Comparison of ENCODE assay signal across 20 cellular contexts in the genomic region with DNA sequence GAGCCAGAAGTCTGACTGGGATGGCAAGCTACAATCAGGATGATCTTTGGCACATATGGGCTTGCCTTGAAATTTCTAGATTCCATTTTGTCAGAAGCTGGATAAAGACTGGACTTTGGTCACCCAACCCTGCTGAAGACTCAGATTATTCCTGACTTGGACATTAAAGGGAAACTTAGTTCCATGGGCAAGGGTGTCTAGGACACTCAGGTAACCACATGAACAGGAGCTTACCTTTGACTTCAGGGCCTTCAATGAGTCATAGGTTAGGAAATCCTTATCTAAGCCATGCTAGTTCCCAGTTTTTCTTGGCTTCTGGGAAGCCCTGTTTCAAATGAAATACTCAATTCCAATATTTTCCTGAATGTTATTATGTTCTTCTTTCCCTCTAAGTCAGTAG.
"Had no signal": no experiment of that assay in that cellular context is flagged by ENCODE, and none has a peak within 500 bp of the region (broad histone marks: within the 10 kb centered on the region; RNA-seq: fewer than 3 reads in every experiment).

No MANE protein-coding gene starts in this region.

- H3K27me3 ChIP-seq: sigmoid colon, upper lobe of right lung had no signal

- H3K27ac ChIP-seq: sigmoid colon, upper lobe of right lung had no signal

- H3K4me3 ChIP-seq: sigmoid colon, upper lobe of right lung had no signal

- H3K36me3 ChIP-seq: sigmoid colon, upper lobe of right lung had no signal

- H3K27me3 Mint-ChIP-seq: activated B cell treated with CpG ODN at 0.5 μM for 24 hours, memory B cell, naive B cell had no signal

- H3K27ac Mint-ChIP-seq: activated B cell treated with CpG ODN at 0.5 μM for 24 hours; activated CD4-positive, alpha-beta memory T cell treated with anti-CD3 and anti-CD28 coated beads for 36 hours; activated naive CD8-positive, alpha-beta T cell treated with anti-CD3 and anti-CD28 coated beads for 36 hours had no signal

- H3K4me1 ChIP-seq: sigmoid colon, upper lobe of right lung had no signal

- DNase-seq: activated B cell treated with CpG ODN at 0.5 μM for 24 hours; activated CD4-positive, alpha-beta memory T cell treated with anti-CD3 and anti-CD28 coated beads for 36 hours; activated CD4-positive, alpha-beta T cell treated with anti-CD3 and anti-CD28 coated beads for 4 hours; activated naive CD4-positive, alpha-beta T cell treated with Interleukin-2 at 50 U/mL for 16 hours; activated naive CD8-positive, alpha-beta T cell treated with anti-CD3 and anti-CD28 coated beads for 36 hours; activated T-cell treated with anti-CD3 and anti-CD28 coated beads, Interleukin-2, amount 50 U/mL, for 48 hours; effector CD4-positive, alpha-beta T cell; erythroblast; foreskin fibroblast; kidney; left ventricle myocardium superior; naive B cell; occipital lobe; sigmoid colon; stimulated activated CD4-positive, alpha-beta T cell treated with anti-CD3 and anti-CD28 coated beads, Interleukin-4, amount 100 ng/mL, for 1 hour; stimulated activated naive CD8-positive, alpha-beta T cell treated with anti-CD3 and anti-CD28 coated beads, Interleukin-15, Interleukin-2, amounts not matched to agents 100 U/mL and 50 U/mL, for 24 hours; T-helper 9 cell; upper lobe of right lung had no signal

- H3K4me1 Mint-ChIP-seq: activated naive CD8-positive, alpha-beta T cell treated with anti-CD3 and anti-CD28 coated beads for 36 hours; neural crest cell had no signal

- H3K4me3 Mint-ChIP-seq: activated B cell treated with CpG ODN at 0.5 μM for 24 hours; activated CD4-positive, alpha-beta memory T cell treated with anti-CD3 and anti-CD28 coated beads for 36 hours; activated naive CD8-positive, alpha-beta T cell treated with anti-CD3 and anti-CD28 coated beads for 36 hours; memory B cell; neural crest cell had no signal

- FAIRE-seq: kidney had no signal

- ATAC-seq: left ventricle myocardium superior; stimulated activated naive CD8-positive, alpha-beta T cell treated with anti-CD3 and anti-CD28 coated beads, Interleukin-15, Interleukin-2, amounts not matched to agents 100 U/mL and 50 U/mL, for 24 hours; upper lobe of right lung had no signal

- H3K9me3 Mint-ChIP-seq: activated CD4-positive, alpha-beta memory T cell treated with anti-CD3 and anti-CD28 coated beads for 36 hours; neural crest cell had no signal

- H3K9me3 ChIP-seq: sigmoid colon, upper lobe of right lung had no signal
